ENCODE assay signal across 1 cellular context in the genomic region with DNA sequence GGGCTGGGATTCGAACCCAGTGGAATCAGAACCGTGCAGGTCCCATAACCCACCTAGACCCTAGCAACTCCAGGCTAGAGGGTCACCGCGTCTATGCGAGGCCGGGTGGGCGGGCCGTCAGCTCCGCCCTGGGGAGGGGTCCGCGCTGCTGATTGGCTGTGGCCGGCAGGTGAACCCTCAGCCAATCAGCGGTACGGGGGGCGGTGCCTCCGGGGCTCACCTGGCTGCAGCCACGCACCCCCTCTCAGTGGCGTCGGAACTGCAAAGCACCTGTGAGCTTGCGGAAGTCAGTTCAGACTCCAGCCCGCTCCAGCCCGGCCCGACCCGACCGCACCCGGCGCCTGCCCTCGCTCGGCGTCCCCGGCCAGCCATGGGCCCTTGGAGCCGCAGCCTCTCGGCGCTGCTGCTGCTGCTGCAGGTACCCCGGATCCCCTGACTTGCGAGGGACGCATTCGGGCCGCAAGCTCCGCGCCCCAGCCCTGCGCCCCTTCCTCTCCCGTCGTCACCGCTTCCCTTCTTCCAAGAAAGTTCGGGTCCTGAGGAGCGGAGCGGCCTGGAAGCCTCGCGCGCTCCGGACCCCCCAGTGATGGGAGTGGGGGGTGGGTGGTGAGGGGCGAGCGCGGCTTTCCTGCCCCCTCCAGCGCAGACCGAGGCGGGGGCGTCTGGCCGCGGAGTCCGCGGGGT.
TF ChIP-seq lines count a peak whose summit lies in the region.

A gene (plus strand): TSS at position 247 of the 684 bp plus-strand sequence. CDS start 124 bp downstream, at position 371.

TF ChIP-seq in GM12878, 131 proteins besides CTCF, POLR2A, EP300 and RAD21 (continued from another document):
- TF ChIP-seq, protein P1, sequence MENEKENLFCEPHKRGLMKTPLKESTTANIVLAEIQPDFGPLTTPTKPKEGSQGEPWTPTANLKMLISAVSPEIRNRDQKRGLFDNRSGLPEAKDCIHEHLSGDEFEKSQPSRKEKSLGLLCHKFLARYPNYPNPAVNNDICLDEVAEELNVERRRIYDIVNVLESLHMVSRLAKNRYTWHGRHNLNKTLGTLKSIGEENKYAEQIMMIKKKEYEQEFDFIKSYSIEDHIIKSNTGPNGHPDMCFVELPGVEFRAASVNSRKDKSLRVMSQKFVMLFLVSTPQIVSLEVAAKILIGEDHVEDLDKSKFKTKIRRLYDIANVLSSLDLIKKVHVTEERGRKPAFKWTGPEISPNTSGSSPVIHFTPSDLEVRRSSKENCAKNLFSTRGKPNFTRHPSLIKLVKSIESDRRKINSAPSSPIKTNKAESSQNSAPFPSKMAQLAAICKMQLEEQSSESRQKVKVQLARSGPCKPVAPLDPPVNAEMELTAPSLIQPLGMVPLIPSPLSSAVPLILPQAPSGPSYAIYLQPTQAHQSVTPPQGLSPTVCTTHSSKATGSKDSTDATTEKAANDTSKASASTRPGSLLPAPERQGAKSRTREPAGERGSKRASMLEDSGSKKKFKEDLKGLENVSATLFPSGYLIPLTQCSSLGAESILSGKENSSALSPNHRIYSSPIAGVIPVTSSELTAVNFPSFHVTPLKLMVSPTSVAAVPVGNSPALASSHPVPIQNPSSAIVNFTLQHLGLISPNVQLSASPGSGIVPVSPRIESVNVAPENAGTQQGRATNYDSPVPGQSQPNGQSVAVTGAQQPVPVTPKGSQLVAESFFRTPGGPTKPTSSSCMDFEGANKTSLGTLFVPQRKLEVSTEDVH (IDR thresholded peaks at IDR 0.05; ENCODE audit: low read depth, partially characterized antibody) = no peak
- TF ChIP-seq EGR1 (IDR thresholded peaks at IDR 0.05; ENCODE audit: borderline replicate concordance in 1 of 2, low read depth in 2 of 2, low read length in 2 of 2) = peak in 1 of 2 experiments; percentile 56; a peak in 1 of 3 replicates
- TF ChIP-seq CBFB (IDR thresholded peaks at IDR 0.05; ENCODE audit: low read depth) = no peak
- TF ChIP-seq, protein P2, sequence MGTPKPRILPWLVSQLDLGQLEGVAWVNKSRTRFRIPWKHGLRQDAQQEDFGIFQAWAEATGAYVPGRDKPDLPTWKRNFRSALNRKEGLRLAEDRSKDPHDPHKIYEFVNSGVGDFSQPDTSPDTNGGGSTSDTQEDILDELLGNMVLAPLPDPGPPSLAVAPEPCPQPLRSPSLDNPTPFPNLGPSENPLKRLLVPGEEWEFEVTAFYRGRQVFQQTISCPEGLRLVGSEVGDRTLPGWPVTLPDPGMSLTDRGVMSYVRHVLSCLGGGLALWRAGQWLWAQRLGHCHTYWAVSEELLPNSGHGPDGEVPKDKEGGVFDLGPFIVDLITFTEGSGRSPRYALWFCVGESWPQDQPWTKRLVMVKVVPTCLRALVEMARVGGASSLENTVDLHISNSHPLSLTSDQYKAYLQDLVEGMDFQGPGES (IDR thresholded peaks at IDR 0.05) = no peak
- no peak for TF ChIP-seq TARDBP (IDR thresholded peaks at IDR 0.05; ENCODE audit: borderline replicate concordance)
